ENCODE assay signal across 10 cellular contexts in the genomic region with DNA sequence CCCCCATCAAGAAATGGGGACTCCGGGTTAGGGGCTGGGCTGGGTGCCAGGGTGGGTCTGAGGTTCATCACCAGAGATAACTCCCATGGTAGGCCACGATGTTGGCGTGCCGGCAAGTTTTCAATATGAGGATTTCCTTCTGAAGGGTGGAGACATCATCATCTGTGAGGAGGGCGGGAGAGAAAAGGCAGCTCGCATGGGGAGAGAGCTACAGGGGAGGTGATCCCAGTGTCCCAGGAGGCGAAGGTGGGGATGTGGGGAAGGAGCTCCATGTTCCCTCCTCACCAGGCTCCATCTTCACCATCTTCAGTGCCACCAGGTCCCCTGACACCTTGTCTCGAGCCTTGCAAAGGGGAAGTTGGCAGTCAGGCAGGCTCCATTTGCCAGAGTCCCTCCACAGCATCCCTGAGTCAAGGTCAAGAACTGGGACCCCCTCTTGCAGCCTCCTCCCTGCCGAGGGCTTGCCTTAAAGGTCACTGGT.
A peak's percentile ranks its signal among the peaks of the same experiment; 100 is the strongest.
DNase-seq lines count a peak whose midpoint lies in the region; ATAC-seq and TF ChIP-seq lines count a peak whose summit lies in the region.
"Had no signal": no experiment of that assay in that cellular context is flagged by ENCODE, and none has a peak within 500 bp of the region (broad histone marks: within the 10 kb centered on the region; RNA-seq: fewer than 3 reads in every experiment).

No MANE protein-coding gene starts in this region.

- H3K4me3 ChIP-seq in GM12865 (ENCODE audit: low read depth, low read length) (peak overlapping the region; percentile 75), OCI-LY1 (ENCODE audit: low read depth, low read length, poor library complexity, severe bottlenecking) (peak overlapping the region; percentile 100), rectal smooth muscle tissue (ENCODE audit: low read length) (peak overlapping the region; percentile 85)
- H3K4me3 ChIP-seq: SJSA1, thyroid gland had no signal

- peaks cover 57% of the 10 kb centered on the region for H3K36me3 ChIP-seq in OCI-LY1 (ENCODE audit: insufficient read depth, low read length)
- H3K36me3 ChIP-seq in rectal smooth muscle tissue (ENCODE audit: control insufficient read depth, insufficient read depth, low read length): peaks cover 18% of the 10 kb centered on the region

- no peak overlapping the region for H2AFZ ChIP-seq in OCI-LY1 (ENCODE audit: low read length)

- no peak for ATAC-seq in HG03108 (IDR thresholded peaks at IDR 0.05; ENCODE audit: unreplicated experiment)

- H3K9ac ChIP-seq in OCI-LY1 (ENCODE audit: low read length): peak overlapping the region; percentile 93
- no peak overlapping the region for H3K9ac ChIP-seq in rectal smooth muscle tissue (ENCODE audit: low read length)

- DNase-seq in GM12865 (ENCODE audit: low read depth) (peak; percentile 51), HCEC 1CT (no peak), iPS-NIHi7 (ENCODE audit: extremely low spot score) (no peak), anterior cingulate cortex (lab: John Stamatoyannopoulos, UW) (no peak)
- peak; percentile 16 for DNase-seq in central memory CD4-positive, alpha-beta T cell

- H3K27me3 ChIP-seq in OCI-LY1 (ENCODE audit: insufficient read depth, low read length) (no peaks in the 10 kb centered on the region), rectal smooth muscle tissue (ENCODE audit: control insufficient read depth, insufficient read depth, low read length) (no peaks in the 10 kb centered on the region)
- H3K27me3 ChIP-seq: SJSA1, thyroid gland had no signal

- H3F3A ChIP-seq in OCI-LY1 (ENCODE audit: insufficient read depth, low read length): no peaks in the 10 kb centered on the region

- H3K4me1 ChIP-seq in OCI-LY1 (ENCODE audit: insufficient read depth, low read length, severe bottlenecking) (peaks cover 35% of the 10 kb centered on the region), rectal smooth muscle tissue (ENCODE audit: control insufficient read depth, insufficient read depth, low read length) (peaks cover 12% of the 10 kb centered on the region)

- peaks cover 24% of the 10 kb centered on the region for H3K79me2 ChIP-seq in OCI-LY1 (ENCODE audit: insufficient read depth, low read length)

- peak overlapping the region; percentile 73 for H3K4me2 ChIP-seq in OCI-LY1 (ENCODE audit: low read length)

- no peaks in the 10 kb centered on the region for H3K9me2 ChIP-seq in OCI-LY1 (ENCODE audit: low read depth, low read length)

- H3K27ac ChIP-seq in OCI-LY1 (ENCODE audit: low read depth, low read length, poor library complexity, severe bottlenecking) (peak overlapping the region; percentile 94), rectal smooth muscle tissue (ENCODE audit: low read depth, low read length) (no peak overlapping the region)
- H3K27ac ChIP-seq: SJSA1 had no signal

- H3K9me3 ChIP-seq in OCI-LY1 (ENCODE audit: low read length): no peaks in the 10 kb centered on the region
- H3K9me3 ChIP-seq: SJSA1, thyroid gland had no signal

- no peaks in the 10 kb centered on the region for H4K20me1 ChIP-seq in OCI-LY1 (ENCODE audit: insufficient read depth, low read length)

- TF ChIP-seq CTCF in GM12865 (IDR thresholded peaks at IDR 0.05; ENCODE audit: insufficient read depth, low read depth, low read length, missing control alignments): no peak
- no peak for TF ChIP-seq CTCF in OCI-LY1 (IDR thresholded peaks at IDR 0.05; ENCODE audit: low read length)

Comparison
In these comparisons a context has a peak if more than half of its experiments do, and no peak if none do; other contexts are left out.
1. DNase-seq: peak in GM12865 (single experiment) and central memory CD4-positive, alpha-beta T cell (single experiment); none in HCEC 1CT (single experiment), iPS-NIHi7 (single experiment) and anterior cingulate cortex (0 of 58).
2. Peak in every context shown above with its lines, with median percentiles within 50 percentile points of each other: H3K4me3 ChIP-seq.